In the genomic region with DNA sequence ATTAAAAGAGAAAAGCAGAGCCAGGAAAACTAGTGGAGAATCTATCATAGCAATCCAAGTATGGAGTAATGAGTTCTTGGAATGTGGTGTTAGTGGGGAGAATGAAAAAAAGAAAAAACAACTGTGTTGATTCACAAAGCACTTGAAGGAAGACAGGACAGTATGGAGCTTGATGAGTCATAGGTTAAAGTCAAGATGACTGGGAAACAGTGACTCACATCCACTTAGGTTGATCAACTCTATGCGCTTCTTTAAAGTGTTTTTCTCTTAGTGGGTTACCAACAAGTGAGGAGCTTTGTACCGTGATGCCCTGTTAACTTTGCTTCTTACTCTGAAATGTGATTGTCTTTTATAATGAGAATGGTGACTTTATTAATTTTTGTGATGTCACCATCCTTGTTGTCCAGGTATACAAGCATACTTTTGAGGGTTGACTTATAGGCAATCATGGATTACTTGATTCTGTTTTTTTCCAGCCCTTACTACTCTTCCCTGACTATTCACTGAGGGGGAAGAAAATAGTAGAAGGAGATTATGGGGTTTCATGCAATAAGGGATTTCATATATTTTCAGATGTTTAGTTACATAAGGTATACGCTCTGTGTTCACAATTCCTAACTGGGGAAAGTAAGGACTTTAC, we compare ENCODE assay signal across 8 cellular contexts. TPM values are rescaled to one million over a fixed set of nuclear protein-coding genes. Genes with fewer than 3 reads are reported as not detected.
A peak's percentile ranks its signal among the peaks of the same experiment; 100 is the strongest.
DNase-seq lines count a peak whose midpoint lies in the region; ATAC-seq and TF ChIP-seq lines count a peak whose summit lies in the region.

No MANE protein-coding gene starts in this region.

- no peaks in the 10 kb centered on the region for H3K79me1 ChIP-seq in mesendoderm (ENCODE audit: low read length)

- no peaks in the 10 kb centered on the region for H3K79me2 ChIP-seq in mesendoderm (ENCODE audit: control insufficient read depth, insufficient read depth, low read length)

- no peak for DNase-seq in activated naive CD4-positive, alpha-beta T cell treated with anti-CD3 and anti-CD28 coated beads, Interleukin-2, amount 10 ng/mL, durations not matched to agents 7 days and 5 days
- no peak for DNase-seq in activated naive CD4-positive, alpha-beta T cell (lab: John Stamatoyannopoulos, UW)
- peak in 1 of 2 donors; percentile 17 for DNase-seq in activated naive CD4-positive, alpha-beta T cell treated with anti-CD3 and anti-CD28 coated beads, Interleukin-2, amount 50 U/mL, for 72 hours (ENCODE audit: low spot score in 2 of 2)
- DNase-seq in mesendoderm (peak; percentile 92), vagina (ENCODE audit: extremely low spot score in 2 of 2) (no peak)
- no peak for DNase-seq in stimulated activated CD8-positive, alpha-beta memory T cell treated with anti-CD3 and anti-CD28 coated beads, Interleukin-4, amount 100 ng/mL, for 48 hours
- no peak for DNase-seq in activated CD8-positive, alpha-beta memory T cell treated with anti-CD3 and anti-CD28 coated beads for 24 hours

- H3K27ac Mint-ChIP-seq in activated naive CD4-positive, alpha-beta T cell treated with anti-CD3 and anti-CD28 coated beads, Interleukin-2, amount 10 ng/mL, durations not matched to agents 7 days and 5 days: peak overlapping the region; percentile 38
- peak overlapping the region; percentile 62 to 65 for H3K27ac Mint-ChIP-seq in activated naive CD4-positive, alpha-beta T cell treated with anti-CD3 and anti-CD28 coated beads, Interleukin-2, amount 50 U/mL, for 72 hours

- CTCF ChIA-PET in activated naive CD4-positive, alpha-beta T cell treated with anti-CD3 and anti-CD28 coated beads, Interleukin-2, amount 10 ng/mL, durations not matched to agents 7 days and 5 days (lab: Charles Lee): interaction anchor here (1.0 kb wide), 1 partner anchor 34 kb away, joined by 3 read pairs; no protein-coding TSS in a partner anchor

- H3K18ac ChIP-seq in mesendoderm (ENCODE audit: low read length): no peak overlapping the region

- no peak overlapping the region for H2BK15ac ChIP-seq in mesendoderm (replicated peaks; ENCODE audit: low read depth)

- no peak overlapping the region for H3K9ac ChIP-seq in mesendoderm (ENCODE audit: low read length)

- no peak for TF ChIP-seq CTCF in vagina (IDR thresholded peaks at IDR 0.05)

- H3K9me3 ChIP-seq in vagina: no peaks in the 10 kb centered on the region

- intact Hi-C loops in vagina (cut with DNase I): no loop called here

- no peaks in the 10 kb centered on the region for H3K36me3 Mint-ChIP-seq in activated naive CD4-positive, alpha-beta T cell treated with anti-CD3 and anti-CD28 coated beads, Interleukin-2, amount 10 ng/mL, durations not matched to agents 7 days and 5 days
- H3K36me3 Mint-ChIP-seq in activated naive CD4-positive, alpha-beta T cell treated with anti-CD3 and anti-CD28 coated beads, Interleukin-2, amount 50 U/mL, for 72 hours: peaks cover 0 to 43% of the 10 kb centered on the region in 2 donors

- H3K27me3 Mint-ChIP-seq in activated naive CD4-positive, alpha-beta T cell treated with anti-CD3 and anti-CD28 coated beads, Interleukin-2, amount 10 ng/mL, durations not matched to agents 7 days and 5 days: no peaks in the 10 kb centered on the region

- H3K4me2 ChIP-seq in mesendoderm (ENCODE audit: low read length): no peak overlapping the region

- no peak overlapping the region for H3K56ac ChIP-seq in mesendoderm (ENCODE audit: low read length)

- ATAC-seq in HG03558 (IDR thresholded peaks at IDR 0.05; ENCODE audit: extremely low read depth, unreplicated experiment): peak; percentile 88
- ATAC-seq in activated naive CD4-positive, alpha-beta T cell treated with anti-CD3 and anti-CD28 coated beads, Interleukin-2, amount 50 U/mL, for 72 hours: peak; percentile 100

- H3K4me1 Mint-ChIP-seq in activated naive CD4-positive, alpha-beta T cell treated with anti-CD3 and anti-CD28 coated beads, Interleukin-2, amount 10 ng/mL, durations not matched to agents 7 days and 5 days: peaks cover 11% of the 10 kb centered on the region

- no peak overlapping the region for H3K27ac ChIP-seq in mesendoderm (ENCODE audit: low read depth, low read length)
- no peak overlapping the region for H3K27ac ChIP-seq in vagina

- H2AK5ac ChIP-seq in mesendoderm (ENCODE audit: low read length): no peak overlapping the region

- H4K8ac ChIP-seq in mesendoderm (ENCODE audit: low read depth, low read length): no peak overlapping the region

- H3K9me3 Mint-ChIP-seq in activated naive CD4-positive, alpha-beta T cell treated with anti-CD3 and anti-CD28 coated beads, Interleukin-2, amount 10 ng/mL, durations not matched to agents 7 days and 5 days: peaks cover 13% of the 10 kb centered on the region
- H3K9me3 Mint-ChIP-seq in activated naive CD4-positive, alpha-beta T cell treated with anti-CD3 and anti-CD28 coated beads, Interleukin-2, amount 50 U/mL, for 72 hours: peaks cover 11 to 15% of the 10 kb centered on the region in 2 donors

- no peak for TF ChIP-seq POLR2A in vagina (IDR thresholded peaks at IDR 0.05)

- no peak overlapping the region for H3K23ac ChIP-seq in mesendoderm (ENCODE audit: low read length)

- H3K4me3 Mint-ChIP-seq in activated naive CD4-positive, alpha-beta T cell treated with anti-CD3 and anti-CD28 coated beads, Interleukin-2, amount 10 ng/mL, durations not matched to agents 7 days and 5 days: no peak overlapping the region

- H3K4me3 ChIP-seq in mesendoderm (ENCODE audit: low read length) (no peak overlapping the region), vagina (no peak overlapping the region)

- no CpG with 5 or more reads among the region's 3 CpGs for WGBS in mesendoderm (ENCODE audit: extremely low coverage, insufficient coverage, low lambda C conversion rate)

- H3K27me3 ChIP-seq in mesendoderm (ENCODE audit: insufficient read depth, low read length, poor library complexity) (no peaks in the 10 kb centered on the region), vagina (no peaks in the 10 kb centered on the region)

- no peaks in the 10 kb centered on the region for H3K4me1 ChIP-seq in mesendoderm (ENCODE audit: control insufficient read depth, low read depth, low read length)
- no peaks in the 10 kb centered on the region for H3K4me1 ChIP-seq in vagina

- H4K5ac ChIP-seq in mesendoderm (ENCODE audit: low read length): no peak overlapping the region

- no peak overlapping the region for H2BK120ac ChIP-seq in mesendoderm (ENCODE audit: low read depth, low read length)

- no peak overlapping the region for H3K4ac ChIP-seq in mesendoderm (ENCODE audit: low read depth, low read length)

- H3K36me3 ChIP-seq in mesendoderm (ENCODE audit: control insufficient read depth, insufficient read depth, low read length): no peaks in the 10 kb centered on the region
- no peaks in the 10 kb centered on the region for H3K36me3 ChIP-seq in vagina

- no peak overlapping the region for H2BK5ac ChIP-seq in mesendoderm (ENCODE audit: low read length)

RNA-seq across cellular contexts. Expression of gene MDFIC, which starts 32.1 kb away (rescaled TPM):
- total RNA-seq in activated naive CD4-positive, alpha-beta T cell treated with anti-CD3 and anti-CD28 coated beads, Interleukin-2, amount 50 U/mL, for 72 hours: 10 to 100 TPM; 41.0 to 86.0 TPM
- 15.2 TPM for polyA plus RNA-seq in mesendoderm (2013, experiment 1 of 2)
- 15.7 TPM for polyA plus RNA-seq in mesendoderm (2013, experiment 2 of 2)
- total RNA-seq in vagina: 27.7 TPM
